ENCODE assay signal across 7 cellular contexts in genomic region chr10:37525410-37525809, GRCh38.
DNase-seq lines count a peak whose midpoint lies in the region; ATAC-seq, FAIRE-seq and TF ChIP-seq lines count a peak whose summit lies in the region.
"Not testable (repeated sequence)": the region's sequence is repeated elsewhere in the genome, so short reads cannot be mapped to it uniquely, and the experiment has no call there.

No MANE protein-coding gene starts in this region.

- not testable (repeated sequence) for H3K36me3 ChIP-seq in PC-9 (ENCODE audit: low read depth); SU-DHL-6 (ENCODE audit: low read length); bronchial epithelial cell (ENCODE audit: control insufficient read depth, insufficient read depth, low read length); left lung

- not testable (repeated sequence) for H3K9ac ChIP-seq in SU-DHL-6 (ENCODE audit: low read length)

- H3K4me3 ChIP-seq in PC-9; SU-DHL-6 (ENCODE audit: insufficient read depth, low read length, poor library complexity, severe bottlenecking); bronchial epithelial cell (ENCODE audit: low read depth, low read length); left lung: not testable (repeated sequence)

- H3K27ac ChIP-seq in PC-9; SU-DHL-6 (ENCODE audit: low read depth, low read length); left lung: not testable (repeated sequence)

- FAIRE-seq in bronchial epithelial cell (lab: Jason Lieb, UNC): not testable (repeated sequence)

- not testable (repeated sequence) for BruUV-seq in PC-9 (replicated peaks; lab: Mats Ljungman, UMichigan)

- H3K9me2 ChIP-seq in PC-9 (ENCODE audit: insufficient read depth); SU-DHL-6 (replicated peaks; ENCODE audit: insufficient read depth, low read length): not testable (repeated sequence)

- H4K20me1 ChIP-seq in PC-9 (ENCODE audit: insufficient read depth); SU-DHL-6 (ENCODE audit: low read depth, low read length): not testable (repeated sequence)

- H3K27me3 ChIP-seq in PC-9 (ENCODE audit: insufficient read depth, low read depth); SU-DHL-6 (ENCODE audit: low read length); bronchial epithelial cell (ENCODE audit: control insufficient read depth, insufficient read depth, low read length); left lung: not testable (repeated sequence)

- POLR2A ChIA-PET in PC-9 (lab: Charles Lee; ENCODE audit: unreplicated experiment): not testable (repeated sequence)

- not testable (repeated sequence) for H3K9me3 ChIP-seq in PC-9 (ENCODE audit: insufficient read depth, low read depth); SU-DHL-6 (ENCODE audit: insufficient read depth, low read length); left lung

- peak; percentile 5 for DNase-seq in ELR (ENCODE audit: low read depth)
- DNase-seq in KG1 (lab: John Stamatoyannopoulos, UW): peak; percentile 1
- peak; percentile 41 for DNase-seq in NAMALWA (ENCODE audit: low spot score)
- not testable (repeated sequence) for DNase-seq in PC-9, left lung
- DNase-seq in bronchial epithelial cell (ENCODE audit: low read depth): peak; percentile 18

- not testable (repeated sequence) for H3F3A ChIP-seq in PC-9 (ENCODE audit: insufficient read depth, low read depth); SU-DHL-6 (ENCODE audit: insufficient read depth)

- not testable (repeated sequence) for H3K79me2 ChIP-seq in PC-9 (ENCODE audit: low read depth); SU-DHL-6 (ENCODE audit: insufficient read depth, low read length)

- H2AFZ ChIP-seq in PC-9; SU-DHL-6 (ENCODE audit: low read depth, low read length, severe bottlenecking): not testable (repeated sequence)

- intact Hi-C loops in PC-9 (cut with micrococcal nuclease; ENCODE audit: unreplicated experiment): loop anchor here (5.0 kb wide), 1 partner anchor 227 kb away; no protein-coding TSS in a partner anchor
- intact Hi-C loops in left lung (cut with DNase I): not testable (repeated sequence)

- H3K4me1 ChIP-seq in PC-9 (replicated peaks; ENCODE audit: insufficient read depth); left lung: not testable (repeated sequence)

- H3K4me2 ChIP-seq in PC-9; SU-DHL-6 (ENCODE audit: low read depth, low read length, poor library complexity, severe bottlenecking): not testable (repeated sequence)

- TF ChIP-seq CTCF in PC-9 (conservative IDR thresholded peaks at IDR 0.05) (peak; percentile 47; the same call in 1 of the 2 replicates), SU-DHL-6 (IDR thresholded peaks at IDR 0.05; ENCODE audit: insufficient read depth, low read length, poor library complexity, severe bottlenecking) (peak; percentile 12)
- not testable (repeated sequence) for TF ChIP-seq CTCF in bronchial epithelial cell (IDR thresholded peaks at IDR 0.05; ENCODE audit: insufficient read depth, low read length, severe bottlenecking); left lung (IDR thresholded peaks at IDR 0.05)

- ATAC-seq in left lung: peak; percentile 53

- CTCF ChIA-PET in PC-9 (lab: Charles Lee): not testable (repeated sequence)
